Comparison of ENCODE assay signal across 21 cellular contexts in the genomic region with DNA sequence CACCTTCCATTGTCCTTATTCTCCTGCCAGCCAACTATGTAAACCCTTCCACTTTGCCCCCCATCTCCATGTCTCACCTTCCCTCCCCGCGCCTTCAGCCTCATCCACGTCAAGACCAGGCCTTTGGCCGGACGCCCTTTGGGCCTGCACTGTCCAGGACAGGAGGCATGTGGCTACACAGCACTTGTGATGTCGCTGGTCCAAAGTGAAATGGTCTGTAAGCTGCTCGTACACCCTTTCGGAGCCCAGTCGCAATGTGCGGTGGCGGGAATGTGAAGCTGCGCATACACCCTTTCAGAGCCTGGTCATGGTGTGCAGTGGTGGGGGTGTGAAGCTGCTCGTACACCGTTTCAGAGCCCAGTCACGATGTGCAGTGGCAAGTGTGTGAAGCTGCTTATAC.
DNase-seq lines count a peak whose midpoint lies in the region; ATAC-seq, FAIRE-seq and TF ChIP-seq lines count a peak whose summit lies in the region.
"Had no signal": no experiment of that assay in that cellular context is flagged by ENCODE, and none has a peak within 500 bp of the region (broad histone marks: within the 10 kb centered on the region; RNA-seq: fewer than 3 reads in every experiment).

No MANE protein-coding gene starts in this region.

- H3K4ac ChIP-seq in H9 (ENCODE audit: low read depth, low read length) = no peak overlapping the region

- no peak overlapping the region for H3K23ac ChIP-seq in H9 (ENCODE audit: insufficient read length, low read depth, low read length)

- H3K9me3 Mint-ChIP-seq in H9 = no peaks in the 10 kb centered on the region
- H3K9me3 Mint-ChIP-seq: CD4-positive, alpha-beta T cell; CD8-positive, alpha-beta T cell had no signal

- no peak overlapping the region for H2BK12ac ChIP-seq in H9 (ENCODE audit: insufficient read length, low read depth, low read length)

- ATAC-seq in left lobe of liver = no peak
- ATAC-seq: A549; CD8-positive, alpha-beta T cell had no signal

- H3K23me2 ChIP-seq in H9 (ENCODE audit: insufficient read length, low read depth, low read length, poor library complexity, severe bottlenecking) = no peaks in the 10 kb centered on the region

- no peak overlapping the region for H2BK15ac ChIP-seq in H9 (ENCODE audit: low read depth, low read length)

- FAIRE-seq in kidney (lab: Jason Lieb, UNC) = no peak
- peak; percentile 88 for FAIRE-seq in urothelium cell line (lab: Jason Lieb, UNC)
- FAIRE-seq: A549, D721Med, G401.6, GM12891, GM19239 had no signal

- peaks cover 23 to 24% of the 10 kb centered on the region in 2 experiments for H3K4me1 Mint-ChIP-seq in H9
- H3K4me1 Mint-ChIP-seq: B cell had no signal

- intact Hi-C loops in kidney (cut with DNase I) = no loop called here

- peak overlapping the region; percentile 25 for H3K56ac ChIP-seq in H9 (ENCODE audit: insufficient read length, low read depth, low read length)

- H2AFZ ChIP-seq in H9 (ENCODE audit: low read length) = no peak overlapping the region

- DNase-seq in H9 = no peak
- peak; percentile 62 for DNase-seq in kidney
- no peak for DNase-seq in urothelium cell line (ENCODE audit: low spot score)
- no peak for DNase-seq in activated CD8-positive, alpha-beta memory T cell treated with anti-CD3 and anti-CD28 coated beads, Interleukin-2, amount 50 U/mL, for 4 hours
- no peak for DNase-seq in left lobe of liver (ENCODE audit: low spot score)
- DNase-seq: AML-193; Caco-2; Calu3; CD4-positive, alpha-beta T cell; CD8-positive, alpha-beta T cell; DMS79 treated with DMSO at 0.1 percent for 48 hours; GF-D8 had no signal

- no peaks in the 10 kb centered on the region for H3K27me3 ChIP-seq in H9 (ENCODE audit: insufficient read depth, low read length)
- H3K27me3 ChIP-seq: BLaER1 treated with 17β-estradiol and CSF1 and Interleukin-3, amounts not matched to agents 10 nM and 100 nM had no signal

- peaks cover 11 to 38% (median 19%) of the 10 kb centered on the region in 3 experiments for H3K36me3 Mint-ChIP-seq in H9 (ENCODE audit: insufficient read depth in 1 of 3, low read depth in 3 of 3)

- H3K27ac ChIP-seq in H9 (ENCODE audit: insufficient read length, low read depth, low read length) (no peak overlapping the region), kidney (ENCODE audit: low read depth in 2 of 2, low read length in 2 of 2) (no peak overlapping the region)
- H3K27ac ChIP-seq: 22Rv1; A549; BLaER1 treated with 17β-estradiol and CSF1 and Interleukin-3, amounts not matched to agents 10 nM and 100 nM; C4-2B had no signal

- H2BK120ac ChIP-seq in H9 (ENCODE audit: low read depth, low read length, poor library complexity, severe bottlenecking) = no peak overlapping the region

- H2AK5ac ChIP-seq in H9 (ENCODE audit: insufficient read length, low read length) = no peak overlapping the region

- no peak overlapping the region for H3K14ac ChIP-seq in H9 (ENCODE audit: insufficient read depth, low read length)

- no peaks in the 10 kb centered on the region for H3K9me3 ChIP-seq in H9 (ENCODE audit: control insufficient read depth, low read depth, low read length)
- H3K9me3 ChIP-seq in kidney (ENCODE audit: control insufficient read depth in 1 of 2, low read length in 2 of 2) = no peaks in the 10 kb centered on the region
- H3K9me3 ChIP-seq: A549; BLaER1 treated with 17β-estradiol and CSF1 and Interleukin-3, amounts not matched to agents 10 nM and 100 nM; Caco-2 had no signal

- no peaks in the 10 kb centered on the region for H4K20me1 ChIP-seq in H9 (ENCODE audit: control insufficient read depth, insufficient read depth, insufficient read length)

- H3K4me3 Mint-ChIP-seq in H9 = no peak overlapping the region
- H3K4me3 Mint-ChIP-seq: B cell; CD4-positive, alpha-beta T cell; CD8-positive, alpha-beta T cell had no signal

- no peaks in the 10 kb centered on the region for H3K79me2 ChIP-seq in H9 (ENCODE audit: insufficient read depth, low read length)

- peaks cover 3% of the 10 kb centered on the region; the same call in 1 of the 2 replicates for H3K27me3 Mint-ChIP-seq in H9 (ENCODE audit: low read depth)
- H3K27me3 Mint-ChIP-seq: B cell; CD4-positive, alpha-beta T cell had no signal

- no peak overlapping the region for H3K27ac Mint-ChIP-seq in H9
- H3K27ac Mint-ChIP-seq: B cell; CD4-positive, alpha-beta T cell; CD8-positive, alpha-beta T cell had no signal

- H3K18ac ChIP-seq in H9 (ENCODE audit: insufficient read length, low read depth, low read length) = no peak overlapping the region

- no peak overlapping the region for H4K8ac ChIP-seq in H9 (replicated peaks; ENCODE audit: insufficient read length, low read depth, low read length)

- no peaks in the 10 kb centered on the region for H3K79me1 ChIP-seq in H9 (ENCODE audit: insufficient read depth, low read depth, low read length, poor library complexity, severe bottlenecking)

- H4K5ac ChIP-seq in H9 (ENCODE audit: insufficient read length, low read depth, low read length) = no peak overlapping the region

- peaks cover 6% of the 10 kb centered on the region for H3K4me1 ChIP-seq in H9 (ENCODE audit: insufficient read depth, low read length)
- H3K4me1 ChIP-seq in kidney (ENCODE audit: control insufficient read depth in 1 of 2, insufficient read depth in 1 of 2, low read depth in 1 of 2, low read length in 2 of 2) = no peaks in the 10 kb centered on the region
- H3K4me1 ChIP-seq: A549; BLaER1 treated with 17β-estradiol and CSF1 and Interleukin-3, amounts not matched to agents 10 nM and 100 nM had no signal

- H3K9ac ChIP-seq in H9 (ENCODE audit: extremely low read depth, insufficient read length, low read length) = no peak overlapping the region
- H3K9ac ChIP-seq in kidney (ENCODE audit: low read length in 2 of 2) = no peak overlapping the region
- H3K9ac ChIP-seq: BLaER1 treated with 17β-estradiol and CSF1 and Interleukin-3, amounts not matched to agents 10 nM and 100 nM had no signal

- no peak overlapping the region for H3T11ph ChIP-seq in H9 (ENCODE audit: low read length)

- TF ChIP-seq CTCF in H9 (conservative IDR thresholded peaks at IDR 0.05) (no peak), kidney (IDR thresholded peaks at IDR 0.05; ENCODE audit: borderline replicate concordance, extremely low read depth, insufficient read depth) (no peak)

- no CpG with 5 or more reads among the region's 15 CpGs for WGBS in H9 (ENCODE audit: extremely low coverage, insufficient read length, low lambda C conversion rate)

- H2BK20ac ChIP-seq in H9 (ENCODE audit: low read depth, low read length, poor library complexity, severe bottlenecking) = no peak overlapping the region

- H2BK5ac ChIP-seq in H9 (ENCODE audit: insufficient read length, low read length) = no peak overlapping the region

- H4K91ac ChIP-seq in H9 (ENCODE audit: insufficient read length, low read depth, low read length) = no peak overlapping the region

- no peak overlapping the region for H3K4me2 ChIP-seq in H9 (ENCODE audit: insufficient read depth, insufficient read length, low read length)
- H3K4me2 ChIP-seq: A549; BLaER1 treated with 17β-estradiol and CSF1 and Interleukin-3, amounts not matched to agents 10 nM and 100 nM had no signal

- peaks cover 7 to 13% of the 10 kb centered on the region in 2 donors for H3K36me3 ChIP-seq in kidney (ENCODE audit: control insufficient read depth in 1 of 2, insufficient read depth in 2 of 2, low read length in 2 of 2)

- H3K4me3 ChIP-seq in kidney (ENCODE audit: low read length in 2 of 2) = no peak overlapping the region
- H3K4me3 ChIP-seq: A549; BLaER1 treated with 17β-estradiol and CSF1 and Interleukin-3, amounts not matched to agents 10 nM and 100 nM had no signal
